ENCODE assay signal across 1 cellular context in the genomic region with DNA sequence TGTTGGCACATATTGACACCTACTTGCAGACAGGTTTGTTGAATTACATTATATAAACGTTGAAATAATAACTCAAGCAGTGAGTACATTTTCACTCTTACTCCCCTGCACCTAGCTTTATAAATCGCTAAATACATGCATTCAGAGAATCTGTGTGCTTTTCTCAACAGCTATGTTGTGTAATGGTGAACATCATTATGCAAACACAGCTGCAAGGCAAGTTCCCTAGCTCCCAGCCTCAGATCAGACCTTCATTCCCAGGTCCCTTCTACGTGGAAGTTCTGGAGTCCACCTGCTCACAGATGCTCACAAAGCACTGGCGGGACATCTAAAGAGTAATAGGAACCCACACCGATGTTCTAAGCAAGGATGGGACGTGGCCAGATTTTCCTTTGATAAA.
A peak's percentile ranks its signal among the peaks of the same experiment; 100 is the strongest.
TF ChIP-seq lines count a peak whose summit lies in the region.

No MANE protein-coding gene starts in this region.

TF ChIP-seq in HepG2, 621 proteins besides CTCF, POLR2A, EP300 and RAD21 (continued from another document and continues in another):
- 0 out of 2 replicates have a peak, but pooled peaks have one; percentile 57 for TF ChIP-seq ZNF614 (CRISPR knock-in tag; IDR thresholded peaks at IDR 0.05; ENCODE audit: borderline replicate concordance)
- TF ChIP-seq, protein P1, sequence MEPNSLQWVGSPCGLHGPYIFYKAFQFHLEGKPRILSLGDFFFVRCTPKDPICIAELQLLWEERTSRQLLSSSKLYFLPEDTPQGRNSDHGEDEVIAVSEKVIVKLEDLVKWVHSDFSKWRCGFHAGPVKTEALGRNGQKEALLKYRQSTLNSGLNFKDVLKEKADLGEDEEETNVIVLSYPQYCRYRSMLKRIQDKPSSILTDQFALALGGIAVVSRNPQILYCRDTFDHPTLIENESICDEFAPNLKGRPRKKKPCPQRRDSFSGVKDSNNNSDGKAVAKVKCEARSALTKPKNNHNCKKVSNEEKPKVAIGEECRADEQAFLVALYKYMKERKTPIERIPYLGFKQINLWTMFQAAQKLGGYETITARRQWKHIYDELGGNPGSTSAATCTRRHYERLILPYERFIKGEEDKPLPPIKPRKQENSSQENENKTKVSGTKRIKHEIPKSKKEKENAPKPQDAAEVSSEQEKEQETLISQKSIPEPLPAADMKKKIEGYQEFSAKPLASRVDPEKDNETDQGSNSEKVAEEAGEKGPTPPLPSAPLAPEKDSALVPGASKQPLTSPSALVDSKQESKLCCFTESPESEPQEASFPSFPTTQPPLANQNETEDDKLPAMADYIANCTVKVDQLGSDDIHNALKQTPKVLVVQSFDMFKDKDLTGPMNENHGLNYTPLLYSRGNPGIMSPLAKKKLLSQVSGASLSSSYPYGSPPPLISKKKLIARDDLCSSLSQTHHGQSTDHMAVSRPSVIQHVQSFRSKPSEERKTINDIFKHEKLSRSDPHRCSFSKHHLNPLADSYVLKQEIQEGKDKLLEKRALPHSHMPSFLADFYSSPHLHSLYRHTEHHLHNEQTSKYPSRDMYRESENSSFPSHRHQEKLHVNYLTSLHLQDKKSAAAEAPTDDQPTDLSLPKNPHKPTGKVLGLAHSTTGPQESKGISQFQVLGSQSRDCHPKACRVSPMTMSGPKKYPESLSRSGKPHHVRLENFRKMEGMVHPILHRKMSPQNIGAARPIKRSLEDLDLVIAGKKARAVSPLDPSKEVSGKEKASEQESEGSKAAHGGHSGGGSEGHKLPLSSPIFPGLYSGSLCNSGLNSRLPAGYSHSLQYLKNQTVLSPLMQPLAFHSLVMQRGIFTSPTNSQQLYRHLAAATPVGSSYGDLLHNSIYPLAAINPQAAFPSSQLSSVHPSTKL (CRISPR knock-in tag; IDR thresholded peaks at IDR 0.05): peak; percentile 76
- peak; percentile 48 for TF ChIP-seq PHF5A (CRISPR knock-in tag; IDR thresholded peaks at IDR 0.05; ENCODE audit: low read depth, unreplicated experiment)
- TF ChIP-seq, protein P2, sequence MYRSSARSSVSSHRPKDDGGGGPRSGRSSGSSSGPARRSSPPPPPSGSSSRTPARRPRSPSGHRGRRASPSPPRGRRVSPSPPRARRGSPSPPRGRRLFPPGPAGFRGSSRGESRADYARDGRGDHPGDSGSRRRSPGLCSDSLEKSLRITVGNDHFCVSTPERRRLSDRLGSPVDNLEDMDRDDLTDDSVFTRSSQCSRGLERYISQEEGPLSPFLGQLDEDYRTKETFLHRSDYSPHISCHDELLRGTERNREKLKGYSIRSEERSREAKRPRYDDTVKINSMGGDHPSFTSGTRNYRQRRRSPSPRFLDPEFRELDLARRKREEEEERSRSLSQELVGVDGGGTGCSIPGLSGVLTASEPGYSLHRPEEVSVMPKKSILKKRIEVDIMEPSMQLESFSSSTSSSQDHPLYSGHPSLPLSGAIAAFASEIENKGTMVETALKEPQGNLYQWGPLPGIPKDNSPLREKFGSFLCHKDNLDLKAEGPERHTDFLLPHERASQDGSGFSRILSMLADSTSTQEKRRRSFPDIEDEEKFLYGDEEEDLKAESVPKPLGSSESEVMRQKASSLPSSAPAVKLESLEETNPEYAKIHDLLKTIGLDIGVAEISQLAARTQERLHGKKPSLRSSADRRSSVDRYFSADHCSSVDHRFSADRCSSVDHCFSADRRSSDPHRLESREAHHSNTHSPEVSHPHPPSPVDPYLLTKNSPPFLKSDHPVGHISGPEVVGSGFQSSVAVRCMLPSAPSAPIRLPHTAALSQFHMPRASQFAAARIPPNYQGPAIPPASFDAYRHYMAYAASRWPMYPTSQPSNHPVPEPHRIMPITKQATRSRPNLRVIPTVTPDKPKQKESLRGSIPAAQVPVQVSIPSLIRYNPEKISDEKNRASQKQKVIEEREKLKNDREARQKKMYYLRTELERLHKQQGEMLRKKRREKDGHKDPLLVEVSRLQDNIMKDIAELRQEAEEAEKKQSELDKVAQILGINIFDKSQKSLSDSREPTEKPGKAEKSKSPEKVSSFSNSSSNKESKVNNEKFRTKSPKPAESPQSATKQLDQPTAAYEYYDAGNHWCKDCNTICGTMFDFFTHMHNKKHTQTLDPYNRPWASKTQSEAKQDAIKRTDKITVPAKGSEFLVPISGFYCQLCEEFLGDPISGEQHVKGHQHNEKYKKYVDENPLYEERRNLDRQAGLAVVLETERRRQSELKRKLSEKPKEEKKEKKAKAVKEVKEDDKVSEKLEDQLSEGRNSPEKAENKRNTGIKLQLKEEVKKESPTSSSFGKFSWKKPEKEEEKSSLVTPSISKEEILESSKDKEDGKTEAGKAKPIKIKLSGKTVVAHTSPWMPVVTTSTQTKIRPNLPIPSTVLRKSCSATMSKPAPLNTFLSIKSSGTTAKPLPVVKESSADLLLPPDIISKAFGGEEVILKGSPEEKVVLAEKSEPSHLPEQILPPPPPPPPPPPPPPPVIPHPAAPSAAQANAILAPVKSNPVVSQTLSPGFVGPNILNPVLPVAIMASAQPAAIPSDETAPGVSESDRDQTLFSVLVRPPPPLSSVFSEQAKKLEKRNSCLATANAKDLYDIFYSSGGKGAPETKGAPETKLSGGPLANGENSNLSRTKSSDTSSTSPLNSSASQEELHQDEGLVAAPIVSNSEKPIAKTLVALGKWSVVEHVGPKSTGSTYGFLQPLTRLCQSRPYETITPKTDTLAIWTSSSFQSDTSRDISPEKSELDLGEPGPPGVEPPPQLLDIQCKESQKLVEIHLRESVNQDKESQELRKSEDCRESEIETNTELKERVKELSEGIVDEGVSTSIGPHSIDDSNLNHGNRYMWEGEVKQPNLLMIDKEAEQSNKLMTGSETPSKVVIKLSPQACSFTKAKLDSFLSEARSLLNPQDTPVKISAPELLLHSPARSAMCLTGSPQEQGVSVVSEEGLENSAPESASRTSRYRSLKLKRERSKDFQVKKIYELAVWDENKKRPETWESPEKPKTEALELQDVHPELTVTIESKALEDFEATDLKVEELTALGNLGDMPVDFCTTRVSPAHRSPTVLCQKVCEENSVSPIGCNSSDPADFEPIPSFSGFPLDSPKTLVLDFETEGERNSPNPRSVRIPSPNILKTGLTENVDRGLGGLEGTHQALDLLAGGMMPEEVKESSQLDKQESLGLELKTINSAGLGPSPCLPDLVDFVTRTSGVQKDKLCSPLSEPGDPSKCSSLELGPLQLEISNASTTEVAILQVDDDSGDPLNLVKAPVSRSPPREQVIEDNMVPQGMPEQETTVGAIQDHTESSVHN (CRISPR knock-in tag; IDR thresholded peaks at IDR 0.05): no peak
- no peak for TF ChIP-seq SP1 (IDR thresholded peaks at IDR 0.05)
- peak; percentile 19; the same call in 1 of the 2 replicates for TF ChIP-seq SP1 (CRISPR knock-in tag; IDR thresholded peaks at IDR 0.05)
- TF ChIP-seq FOXA3 (CRISPR knock-in tag; IDR thresholded peaks at IDR 0.05): peak; percentile 88
- no peak for TF ChIP-seq ZNF616 (CRISPR knock-in tag; IDR thresholded peaks at IDR 0.05; ENCODE audit: low read depth)
- TF ChIP-seq TCF7 (IDR thresholded peaks at IDR 0.05; ENCODE audit: low read depth): peak; percentile 53
- TF ChIP-seq, protein P3, sequence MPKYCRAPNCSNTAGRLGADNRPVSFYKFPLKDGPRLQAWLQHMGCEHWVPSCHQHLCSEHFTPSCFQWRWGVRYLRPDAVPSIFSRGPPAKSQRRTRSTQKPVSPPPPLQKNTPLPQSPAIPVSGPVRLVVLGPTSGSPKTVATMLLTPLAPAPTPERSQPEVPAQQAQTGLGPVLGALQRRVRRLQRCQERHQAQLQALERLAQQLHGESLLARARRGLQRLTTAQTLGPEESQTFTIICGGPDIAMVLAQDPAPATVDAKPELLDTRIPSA (CRISPR knock-in tag; IDR thresholded peaks at IDR 0.05; ENCODE audit: borderline replicate concordance): no peak
- TF ChIP-seq HOXA3 (CRISPR knock-in tag; IDR thresholded peaks at IDR 0.05): no peak; the same call in 1 of the 2 replicates
- TF ChIP-seq MAFF (IDR thresholded peaks at IDR 0.05; ENCODE audit: low read depth, low read length): 0 out of 2 replicates have a peak, but pooled peaks have one; percentile 1
- no peak for TF ChIP-seq NCOA1 (CRISPR knock-in tag; IDR thresholded peaks at IDR 0.05)
- TF ChIP-seq, protein P4, sequence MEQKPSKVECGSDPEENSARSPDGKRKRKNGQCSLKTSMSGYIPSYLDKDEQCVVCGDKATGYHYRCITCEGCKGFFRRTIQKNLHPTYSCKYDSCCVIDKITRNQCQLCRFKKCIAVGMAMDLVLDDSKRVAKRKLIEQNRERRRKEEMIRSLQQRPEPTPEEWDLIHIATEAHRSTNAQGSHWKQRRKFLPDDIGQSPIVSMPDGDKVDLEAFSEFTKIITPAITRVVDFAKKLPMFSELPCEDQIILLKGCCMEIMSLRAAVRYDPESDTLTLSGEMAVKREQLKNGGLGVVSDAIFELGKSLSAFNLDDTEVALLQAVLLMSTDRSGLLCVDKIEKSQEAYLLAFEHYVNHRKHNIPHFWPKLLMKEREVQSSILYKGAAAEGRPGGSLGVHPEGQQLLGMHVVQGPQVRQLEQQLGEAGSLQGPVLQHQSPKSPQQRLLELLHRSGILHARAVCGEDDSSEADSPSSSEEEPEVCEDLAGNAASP (CRISPR knock-in tag; IDR thresholded peaks at IDR 0.05; ENCODE audit: borderline replicate concordance): peak; percentile 61; the same call in 1 of the 2 replicates
- TF ChIP-seq, protein P5, sequence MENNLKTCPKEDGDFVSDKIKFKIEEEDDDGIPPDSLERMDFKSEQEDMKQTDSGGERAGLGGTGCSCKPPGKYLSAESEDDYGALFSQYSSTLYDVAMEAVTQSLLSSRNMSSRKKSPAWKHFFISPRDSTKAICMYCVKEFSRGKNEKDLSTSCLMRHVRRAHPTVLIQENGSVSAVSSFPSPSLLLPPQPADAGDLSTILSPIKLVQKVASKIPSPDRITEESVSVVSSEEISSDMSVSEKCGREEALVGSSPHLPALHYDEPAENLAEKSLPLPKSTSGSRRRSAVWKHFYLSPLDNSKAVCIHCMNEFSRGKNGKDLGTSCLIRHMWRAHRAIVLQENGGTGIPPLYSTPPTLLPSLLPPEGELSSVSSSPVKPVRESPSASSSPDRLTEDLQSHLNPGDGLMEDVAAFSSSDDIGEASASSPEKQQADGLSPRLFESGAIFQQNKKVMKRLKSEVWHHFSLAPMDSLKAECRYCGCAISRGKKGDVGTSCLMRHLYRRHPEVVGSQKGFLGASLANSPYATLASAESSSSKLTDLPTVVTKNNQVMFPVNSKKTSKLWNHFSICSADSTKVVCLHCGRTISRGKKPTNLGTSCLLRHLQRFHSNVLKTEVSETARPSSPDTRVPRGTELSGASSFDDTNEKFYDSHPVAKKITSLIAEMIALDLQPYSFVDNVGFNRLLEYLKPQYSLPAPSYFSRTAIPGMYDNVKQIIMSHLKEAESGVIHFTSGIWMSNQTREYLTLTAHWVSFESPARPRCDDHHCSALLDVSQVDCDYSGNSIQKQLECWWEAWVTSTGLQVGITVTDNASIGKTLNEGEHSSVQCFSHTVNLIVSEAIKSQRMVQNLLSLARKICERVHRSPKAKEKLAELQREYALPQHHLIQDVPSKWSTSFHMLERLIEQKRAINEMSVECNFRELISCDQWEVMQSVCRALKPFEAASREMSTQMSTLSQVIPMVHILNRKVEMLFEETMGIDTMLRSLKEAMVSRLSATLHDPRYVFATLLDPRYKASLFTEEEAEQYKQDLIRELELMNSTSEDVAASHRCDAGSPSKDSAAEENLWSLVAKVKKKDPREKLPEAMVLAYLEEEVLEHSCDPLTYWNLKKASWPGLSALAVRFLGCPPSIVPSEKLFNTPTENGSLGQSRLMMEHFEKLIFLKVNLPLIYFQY (CRISPR knock-in tag; IDR thresholded peaks at IDR 0.05; ENCODE audit: borderline replicate concordance): no peak
- 0 out of 2 replicates have a peak, but pooled peaks have one; percentile 76 for TF ChIP-seq KAT7 (CRISPR knock-in tag; IDR thresholded peaks at IDR 0.05; ENCODE audit: borderline replicate concordance)
- TF ChIP-seq ZNF546 (CRISPR knock-in tag; conservative IDR thresholded peaks at IDR 0.05): no peak
- TF ChIP-seq KLF16 (CRISPR knock-in tag; IDR thresholded peaks at IDR 0.05): no peak
- no peak for TF ChIP-seq TAF15 (IDR thresholded peaks at IDR 0.05; ENCODE audit: low read depth, low read length, poor library complexity, severe bottlenecking)
- no peak for TF ChIP-seq ZSCAN25 (CRISPR knock-in tag; IDR thresholded peaks at IDR 0.05)
- TF ChIP-seq, protein P6, sequence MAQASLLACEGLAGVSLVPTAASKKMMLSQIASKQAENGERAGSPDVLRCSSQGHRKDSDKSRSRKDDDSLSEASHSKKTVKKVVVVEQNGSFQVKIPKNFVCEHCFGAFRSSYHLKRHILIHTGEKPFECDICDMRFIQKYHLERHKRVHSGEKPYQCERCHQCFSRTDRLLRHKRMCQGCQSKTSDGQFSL (CRISPR knock-in tag; IDR thresholded peaks at IDR 0.05): no peak
- no peak for TF ChIP-seq ZNF569 (CRISPR knock-in tag; IDR thresholded peaks at IDR 0.05; ENCODE audit: borderline replicate concordance)
- TF ChIP-seq EZH2 (conservative IDR thresholded peaks at IDR 0.05; ENCODE audit: low read depth, low read length): no peak
- TF ChIP-seq ZNF253 (CRISPR knock-in tag; IDR thresholded peaks at IDR 0.05; ENCODE audit: borderline replicate concordance): no peak
- no peak for TF ChIP-seq ZNF432 (CRISPR knock-in tag; IDR thresholded peaks at IDR 0.05; ENCODE audit: borderline replicate concordance)
- TF ChIP-seq MED1 (CRISPR knock-in tag; IDR thresholded peaks at IDR 0.05): peak; percentile 55
- TF ChIP-seq, protein P7, sequence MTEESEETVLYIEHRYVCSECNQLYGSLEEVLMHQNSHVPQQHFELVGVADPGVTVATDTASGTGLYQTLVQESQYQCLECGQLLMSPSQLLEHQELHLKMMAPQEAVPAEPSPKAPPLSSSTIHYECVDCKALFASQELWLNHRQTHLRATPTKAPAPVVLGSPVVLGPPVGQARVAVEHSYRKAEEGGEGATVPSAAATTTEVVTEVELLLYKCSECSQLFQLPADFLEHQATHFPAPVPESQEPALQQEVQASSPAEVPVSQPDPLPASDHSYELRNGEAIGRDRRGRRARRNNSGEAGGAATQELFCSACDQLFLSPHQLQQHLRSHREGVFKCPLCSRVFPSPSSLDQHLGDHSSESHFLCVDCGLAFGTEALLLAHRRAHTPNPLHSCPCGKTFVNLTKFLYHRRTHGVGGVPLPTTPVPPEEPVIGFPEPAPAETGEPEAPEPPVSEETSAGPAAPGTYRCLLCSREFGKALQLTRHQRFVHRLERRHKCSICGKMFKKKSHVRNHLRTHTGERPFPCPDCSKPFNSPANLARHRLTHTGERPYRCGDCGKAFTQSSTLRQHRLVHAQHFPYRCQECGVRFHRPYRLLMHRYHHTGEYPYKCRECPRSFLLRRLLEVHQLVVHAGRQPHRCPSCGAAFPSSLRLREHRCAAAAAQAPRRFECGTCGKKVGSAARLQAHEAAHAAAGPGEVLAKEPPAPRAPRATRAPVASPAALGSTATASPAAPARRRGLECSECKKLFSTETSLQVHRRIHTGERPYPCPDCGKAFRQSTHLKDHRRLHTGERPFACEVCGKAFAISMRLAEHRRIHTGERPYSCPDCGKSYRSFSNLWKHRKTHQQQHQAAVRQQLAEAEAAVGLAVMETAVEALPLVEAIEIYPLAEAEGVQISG (CRISPR knock-in tag; IDR thresholded peaks at IDR 0.05): no peak
- TF ChIP-seq ZNF720 (CRISPR knock-in tag; IDR thresholded peaks at IDR 0.05): no peak
- no peak for TF ChIP-seq ZNF354B (CRISPR knock-in tag; IDR thresholded peaks at IDR 0.05)
- no peak for TF ChIP-seq SPEN (CRISPR knock-in tag; IDR thresholded peaks at IDR 0.05; ENCODE audit: low read depth)
- TF ChIP-seq HNRNPUL1 (IDR thresholded peaks at IDR 0.05; ENCODE audit: low read depth, low read length): no peak
- peak; percentile 75; the same call in 1 of the 2 replicates for TF ChIP-seq MIER3 (CRISPR knock-in tag; IDR thresholded peaks at IDR 0.05; ENCODE audit: borderline replicate concordance)
- no peak for TF ChIP-seq SMAD3 (CRISPR knock-in tag; IDR thresholded peaks at IDR 0.05)
- TF ChIP-seq ZNF615 (CRISPR knock-in tag; IDR thresholded peaks at IDR 0.05; ENCODE audit: borderline replicate concordance): no peak
- TF ChIP-seq ZNF30 (CRISPR knock-in tag; IDR thresholded peaks at IDR 0.05): no peak
- TF ChIP-seq ZNF652 (CRISPR knock-in tag; IDR thresholded peaks at IDR 0.05; ENCODE audit: borderline replicate concordance, low read depth): no peak; the same call in 1 of the 2 replicates
